Comparison of ENCODE assay signal across 10 cellular contexts in genomic region chr7:25029075-25029474, GRCh38. TPM values are rescaled to one million over a fixed set of nuclear protein-coding genes. Genes with fewer than 3 reads are reported as not detected.
DNase-seq lines count a peak whose midpoint lies in the region; ATAC-seq and TF ChIP-seq lines count a peak whose summit lies in the region.
"Had no signal": no experiment of that assay in that cellular context is flagged by ENCODE, and none has a peak within 500 bp of the region (broad histone marks: within the 10 kb centered on the region; RNA-seq: fewer than 3 reads in every experiment).

No MANE protein-coding gene starts in this region.

- H3K27me3 Mint-ChIP-seq in activated naive CD4-positive, alpha-beta T cell treated with anti-CD3 and anti-CD28 coated beads, Interleukin-2, amount 10 ng/mL, durations not matched to agents 7 days and 5 days = peaks cover 28% of the 10 kb centered on the region
- no peaks in the 10 kb centered on the region for H3K27me3 Mint-ChIP-seq in stimulated activated naive CD8-positive, alpha-beta T cell treated with anti-CD3 and anti-CD28 coated beads, Interleukin-15, Interleukin-2, amounts not matched to agents 100 ng/mL and 50 ng/mL, for 24 hours

- H3K4me1 Mint-ChIP-seq in activated naive CD4-positive, alpha-beta T cell treated with anti-CD3 and anti-CD28 coated beads, Interleukin-2, amount 10 ng/mL, durations not matched to agents 7 days and 5 days = peaks cover 48% of the 10 kb centered on the region
- H3K4me1 Mint-ChIP-seq in stimulated activated naive CD8-positive, alpha-beta T cell treated with anti-CD3 and anti-CD28 coated beads, Interleukin-15, Interleukin-2, amounts not matched to agents 100 ng/mL and 50 ng/mL, for 24 hours (ENCODE audit: low read depth) = peaks cover 48% of the 10 kb centered on the region

- H3K27ac ChIP-seq in foreskin keratinocyte = peak overlapping the region; percentile 26
- H3K27ac ChIP-seq: adrenal gland had no signal

- H3K36me3 Mint-ChIP-seq in activated naive CD4-positive, alpha-beta T cell treated with anti-CD3 and anti-CD28 coated beads, Interleukin-2, amount 10 ng/mL, durations not matched to agents 7 days and 5 days = peaks cover 1% of the 10 kb centered on the region
- H3K36me3 Mint-ChIP-seq in stimulated activated naive CD8-positive, alpha-beta T cell treated with anti-CD3 and anti-CD28 coated beads, Interleukin-15, Interleukin-2, amounts not matched to agents 100 ng/mL and 50 ng/mL, for 24 hours (ENCODE audit: low read depth) = no peaks in the 10 kb centered on the region

- peak overlapping the region; percentile 92 for H3K27ac Mint-ChIP-seq in activated naive CD4-positive, alpha-beta T cell treated with anti-CD3 and anti-CD28 coated beads, Interleukin-2, amount 10 ng/mL, durations not matched to agents 7 days and 5 days
- H3K27ac Mint-ChIP-seq in stimulated activated naive CD8-positive, alpha-beta T cell treated with anti-CD3 and anti-CD28 coated beads, Interleukin-15, Interleukin-2, amounts not matched to agents 100 ng/mL and 50 ng/mL, for 24 hours = peak overlapping the region; percentile 86

- no peak overlapping the region for H3K4me3 ChIP-seq in H7 (ENCODE audit: insufficient read depth, low read depth, low read length)
- H3K4me3 ChIP-seq: adrenal gland had no signal

- no peak for ATAC-seq in foreskin keratinocyte

- TF ChIP-seq CTCF in foreskin keratinocyte (conservative IDR thresholded peaks at IDR 0.05) = no peak

- no peak overlapping the region for H3K4me3 Mint-ChIP-seq in activated naive CD4-positive, alpha-beta T cell treated with anti-CD3 and anti-CD28 coated beads, Interleukin-2, amount 10 ng/mL, durations not matched to agents 7 days and 5 days
- peak overlapping the region; percentile 2 for H3K4me3 Mint-ChIP-seq in stimulated activated naive CD8-positive, alpha-beta T cell treated with anti-CD3 and anti-CD28 coated beads, Interleukin-15, Interleukin-2, amounts not matched to agents 100 ng/mL and 50 ng/mL, for 24 hours

- no peaks in the 10 kb centered on the region for H3K36me3 ChIP-seq in H7 (replicated peaks; ENCODE audit: control insufficient read depth, insufficient read depth, low read length)
- H3K36me3 ChIP-seq: adrenal gland had no signal

- no peaks in the 10 kb centered on the region for H3K9me3 Mint-ChIP-seq in activated naive CD4-positive, alpha-beta T cell treated with anti-CD3 and anti-CD28 coated beads, Interleukin-2, amount 10 ng/mL, durations not matched to agents 7 days and 5 days
- no peaks in the 10 kb centered on the region for H3K9me3 Mint-ChIP-seq in stimulated activated naive CD8-positive, alpha-beta T cell treated with anti-CD3 and anti-CD28 coated beads, Interleukin-15, Interleukin-2, amounts not matched to agents 100 ng/mL and 50 ng/mL, for 24 hours

- H3K4me1 ChIP-seq in foreskin keratinocyte = peaks cover 28% of the 10 kb centered on the region
- H3K4me1 ChIP-seq: adrenal gland had no signal

- H3K27me3 ChIP-seq in foreskin keratinocyte = no peaks in the 10 kb centered on the region
- H3K27me3 ChIP-seq in H7 (ENCODE audit: control insufficient read depth, insufficient read depth, low read length) = no peaks in the 10 kb centered on the region
- H3K27me3 ChIP-seq: adrenal gland had no signal

- CTCF ChIA-PET in activated naive CD4-positive, alpha-beta T cell treated with anti-CD3 and anti-CD28 coated beads, Interleukin-2, amount 10 ng/mL, durations not matched to agents 7 days and 5 days (lab: Charles Lee) = interaction anchor here (0.9 to 2.7 kb wide), 7 partner anchors 41 to 217 kb away, joined by 3 to 6 read pairs (median 4); no protein-coding TSS in a partner anchor

- peak; percentile 41 for DNase-seq in activated naive CD4-positive, alpha-beta T cell treated with anti-CD3 and anti-CD28 coated beads, Interleukin-2, amount 10 ng/mL, durations not matched to agents 7 days and 5 days
- no peak for DNase-seq in activated naive CD4-positive, alpha-beta T cell treated with Interleukin-2 at 50 U/mL for 16 hours
- DNase-seq in T-helper 9 cell (peak; percentile 3), foreskin keratinocyte (no peak), amygdala (lab: John Stamatoyannopoulos, UW) (no peak), H7 (no peak), NCI-H446 treated with DMSO at 0.1 percent for 48 hours (lab: John Stamatoyannopoulos, UW) (no peak)
- DNase-seq: adrenal gland, NCI-H1694 treated with DMSO at 0.1 percent for 48 hours had no signal

RNA-seq across cellular contexts. Expression of gene OSBPL3, which starts 49.1 kb away (rescaled TPM):
- total RNA-seq in foreskin keratinocyte = 39.1 and 41.9 TPM in 2 replicates
- polyA plus RNA-seq in foreskin keratinocyte = 11.2 and 11.5 TPM in 2 replicates
- 8.8 and 9.3 TPM in 2 replicates for total RNA-seq in H7 (2014; rRNA removed; shearing (Covaris generic))

Comparison
In these comparisons a context has a peak if more than half of its experiments do, and no peak if none do; other contexts are left out.
1. DNase-seq: peak in activated naive CD4-positive, alpha-beta T cell treated with anti-CD3 and anti-CD28 coated beads, Interleukin-2, amount 10 ng/mL, durations not matched to agents 7 days and 5 days (single experiment) and T-helper 9 cell (single experiment); none in activated naive CD4-positive, alpha-beta T cell treated with Interleukin-2 at 50 U/mL for 16 hours (single experiment), foreskin keratinocyte (0 of 2), amygdala (0 of 56), H7 (single experiment) and NCI-H446 treated with DMSO at 0.1 percent for 48 hours (single experiment).